In the genomic region with DNA sequence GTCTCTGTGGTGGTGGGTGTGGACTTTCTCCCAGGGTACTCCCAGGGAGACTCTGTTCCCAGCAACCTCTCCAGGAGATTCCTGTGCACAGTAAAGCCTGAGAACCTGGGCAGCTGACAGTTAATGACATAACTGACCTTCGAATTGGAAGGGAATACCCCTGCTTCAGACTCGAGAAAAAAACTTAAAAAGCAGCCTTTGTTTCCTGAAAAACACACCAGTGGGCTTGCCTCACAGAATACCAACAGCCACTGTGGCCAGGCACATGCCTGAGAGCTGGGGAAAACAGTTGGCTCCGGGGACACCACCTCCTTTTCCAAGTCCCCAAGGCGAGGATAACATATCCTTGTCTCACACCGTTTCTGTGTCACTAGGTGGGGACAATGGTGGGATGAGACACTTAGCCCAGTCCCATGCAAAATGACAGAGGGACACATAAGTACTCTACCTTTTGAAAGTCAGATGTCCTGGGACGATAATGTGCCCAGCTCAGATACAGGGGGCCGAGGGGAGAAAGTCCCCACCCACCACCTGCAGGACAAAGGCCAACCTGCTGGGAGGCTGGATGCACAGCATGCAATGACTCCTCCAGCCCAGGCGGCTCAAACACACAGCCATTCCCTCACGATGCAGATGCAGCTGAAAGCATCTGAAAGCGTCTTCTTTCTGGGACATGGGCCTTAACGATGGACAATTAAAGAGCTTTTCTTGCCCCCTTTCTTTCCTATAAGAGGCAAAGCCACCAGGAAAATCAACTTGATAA, we compare ENCODE assay signal across 2 cellular contexts.
A peak's percentile ranks its signal among the peaks of the same experiment; 100 is the strongest.
TF ChIP-seq lines count a peak whose summit lies in the region.

No MANE protein-coding gene starts in this region.

TF ChIP-seq in GM12878, 131 proteins besides CTCF, POLR2A, EP300 and RAD21:
- peak in 1 of 2 experiments; percentile 36; a peak in 1 of 4 replicates for TF ChIP-seq BHLHE40 (IDR thresholded peaks at IDR 0.05; ENCODE audit: borderline replicate concordance in 1 of 2, low read depth in 2 of 2, low read length in 1 of 2)
- peak; percentile 8; the same call in 1 of the 2 replicates for TF ChIP-seq ZNF384 (IDR thresholded peaks at IDR 0.05; ENCODE audit: borderline replicate concordance, low read depth, low read length)
- no peak for TF ChIP-seq ASH2L (IDR thresholded peaks at IDR 0.05; ENCODE audit: borderline replicate concordance, low read depth)

TF ChIP-seq in HepG2, 621 proteins besides CTCF, POLR2A, EP300 and RAD21:
- TF ChIP-seq, protein P1, sequence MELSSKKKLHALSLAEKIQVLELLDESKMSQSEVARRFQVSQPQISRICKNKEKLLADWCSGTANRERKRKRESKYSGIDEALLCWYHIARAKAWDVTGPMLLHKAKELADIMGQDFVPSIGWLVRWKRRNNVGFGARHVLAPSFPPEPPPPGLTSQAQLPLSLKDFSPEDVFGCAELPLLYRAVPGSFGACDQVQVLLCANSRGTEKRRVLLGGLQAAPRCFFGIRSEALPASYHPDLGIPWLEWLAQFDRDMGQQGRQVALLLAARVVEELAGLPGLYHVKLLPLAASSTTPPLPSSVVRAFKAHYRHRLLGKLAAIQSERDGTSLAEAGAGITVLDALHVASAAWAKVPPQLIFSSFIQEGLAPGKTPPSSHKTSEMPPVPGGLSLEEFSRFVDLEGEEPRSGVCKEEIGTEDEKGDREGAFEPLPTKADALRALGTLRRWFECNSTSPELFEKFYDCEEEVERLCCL (CRISPR knock-in tag; IDR thresholded peaks at IDR 0.05; ENCODE audit: borderline replicate concordance): no peak
- no peak for TF ChIP-seq SAP130 (CRISPR knock-in tag; IDR thresholded peaks at IDR 0.05; ENCODE audit: low read depth)
- peak; percentile 81; the same call in 1 of the 2 replicates for TF ChIP-seq ZBTB38 (CRISPR knock-in tag; IDR thresholded peaks at IDR 0.05)
- peak; percentile 94 for TF ChIP-seq BCL6 (CRISPR knock-in tag; IDR thresholded peaks at IDR 0.05)
- TF ChIP-seq TSC22D2 (CRISPR knock-in tag; IDR thresholded peaks at IDR 0.05; ENCODE audit: borderline replicate concordance): no peak
- TF ChIP-seq ZNF333 (CRISPR knock-in tag; IDR thresholded peaks at IDR 0.05; ENCODE audit: borderline replicate concordance): no peak
- no peak for TF ChIP-seq ISX (CRISPR knock-in tag; conservative IDR thresholded peaks at IDR 0.05)
- TF ChIP-seq, protein P2, sequence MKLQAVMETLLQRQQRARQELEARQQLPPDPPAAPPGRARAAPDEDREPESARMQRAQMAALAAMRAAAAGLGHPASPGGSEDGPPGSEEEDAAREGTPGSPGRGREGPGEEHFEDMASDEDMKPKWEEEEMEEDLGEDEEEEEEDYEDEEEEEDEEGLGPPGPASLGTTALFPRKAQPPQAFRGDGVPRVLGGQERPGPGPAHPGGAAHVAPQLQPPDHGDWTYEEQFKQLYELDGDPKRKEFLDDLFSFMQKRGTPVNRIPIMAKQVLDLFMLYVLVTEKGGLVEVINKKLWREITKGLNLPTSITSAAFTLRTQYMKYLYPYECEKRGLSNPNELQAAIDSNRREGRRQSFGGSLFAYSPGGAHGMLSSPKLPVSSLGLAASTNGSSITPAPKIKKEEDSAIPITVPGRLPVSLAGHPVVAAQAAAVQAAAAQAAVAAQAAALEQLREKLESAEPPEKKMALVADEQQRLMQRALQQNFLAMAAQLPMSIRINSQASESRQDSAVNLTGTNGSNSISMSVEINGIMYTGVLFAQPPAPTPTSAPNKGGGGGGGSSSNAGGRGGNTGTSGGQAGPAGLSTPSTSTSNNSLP (IDR thresholded peaks at IDR 0.05; ENCODE audit: low read depth, low read length): no peak
- TF ChIP-seq SOX13 (IDR thresholded peaks at IDR 0.05): no peak
- TF ChIP-seq SOX13 (CRISPR knock-in tag; conservative IDR thresholded peaks at IDR 0.05 in 1 of 2, IDR thresholded peaks at IDR 0.05 in 1 of 2): peak in 1 of 2 experiments; percentile 22; a peak in 1 of 4 replicates
- TF ChIP-seq, protein P3, sequence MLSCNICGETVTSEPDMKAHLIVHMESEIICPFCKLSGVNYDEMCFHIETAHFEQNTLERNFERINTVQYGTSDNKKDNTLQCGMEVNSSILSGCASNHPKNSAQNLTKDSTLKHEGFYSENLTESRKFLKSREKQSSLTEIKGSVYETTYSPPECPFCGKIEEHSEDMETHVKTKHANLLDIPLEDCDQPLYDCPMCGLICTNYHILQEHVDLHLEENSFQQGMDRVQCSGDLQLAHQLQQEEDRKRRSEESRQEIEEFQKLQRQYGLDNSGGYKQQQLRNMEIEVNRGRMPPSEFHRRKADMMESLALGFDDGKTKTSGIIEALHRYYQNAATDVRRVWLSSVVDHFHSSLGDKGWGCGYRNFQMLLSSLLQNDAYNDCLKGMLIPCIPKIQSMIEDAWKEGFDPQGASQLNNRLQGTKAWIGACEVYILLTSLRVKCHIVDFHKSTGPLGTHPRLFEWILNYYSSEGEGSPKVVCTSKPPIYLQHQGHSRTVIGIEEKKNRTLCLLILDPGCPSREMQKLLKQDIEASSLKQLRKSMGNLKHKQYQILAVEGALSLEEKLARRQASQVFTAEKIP (CRISPR knock-in tag; IDR thresholded peaks at IDR 0.05; ENCODE audit: borderline replicate concordance): no peak
- TF ChIP-seq, protein P4, sequence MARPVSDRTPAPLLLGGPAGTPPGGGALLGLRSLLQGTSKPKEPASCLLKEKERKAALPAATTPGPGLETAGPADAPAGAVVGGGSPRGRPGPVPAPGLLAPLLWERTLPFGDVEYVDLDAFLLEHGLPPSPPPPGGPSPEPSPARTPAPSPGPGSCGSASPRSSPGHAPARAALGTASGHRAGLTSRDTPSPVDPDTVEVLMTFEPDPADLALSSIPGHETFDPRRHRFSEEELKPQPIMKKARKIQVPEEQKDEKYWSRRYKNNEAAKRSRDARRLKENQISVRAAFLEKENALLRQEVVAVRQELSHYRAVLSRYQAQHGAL (CRISPR knock-in tag; IDR thresholded peaks at IDR 0.05; ENCODE audit: not compliant biosample characterization): no peak
- 0 out of 2 replicates have a peak, but pooled peaks have one; percentile 24 for TF ChIP-seq TARDBP (CRISPR knock-in tag; IDR thresholded peaks at IDR 0.05)
- TF ChIP-seq ZC3H13 (CRISPR knock-in tag; IDR thresholded peaks at IDR 0.05): no peak
- TF ChIP-seq HNRNPK (IDR thresholded peaks at IDR 0.05; ENCODE audit: low read depth, low read length, poor library complexity, severe bottlenecking): no peak
- TF ChIP-seq, protein P5, sequence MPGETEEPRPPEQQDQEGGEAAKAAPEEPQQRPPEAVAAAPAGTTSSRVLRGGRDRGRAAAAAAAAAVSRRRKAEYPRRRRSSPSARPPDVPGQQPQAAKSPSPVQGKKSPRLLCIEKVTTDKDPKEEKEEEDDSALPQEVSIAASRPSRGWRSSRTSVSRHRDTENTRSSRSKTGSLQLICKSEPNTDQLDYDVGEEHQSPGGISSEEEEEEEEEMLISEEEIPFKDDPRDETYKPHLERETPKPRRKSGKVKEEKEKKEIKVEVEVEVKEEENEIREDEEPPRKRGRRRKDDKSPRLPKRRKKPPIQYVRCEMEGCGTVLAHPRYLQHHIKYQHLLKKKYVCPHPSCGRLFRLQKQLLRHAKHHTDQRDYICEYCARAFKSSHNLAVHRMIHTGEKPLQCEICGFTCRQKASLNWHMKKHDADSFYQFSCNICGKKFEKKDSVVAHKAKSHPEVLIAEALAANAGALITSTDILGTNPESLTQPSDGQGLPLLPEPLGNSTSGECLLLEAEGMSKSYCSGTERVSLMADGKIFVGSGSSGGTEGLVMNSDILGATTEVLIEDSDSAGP (CRISPR knock-in tag; IDR thresholded peaks at IDR 0.05; ENCODE audit: borderline replicate concordance): no peak
- TF ChIP-seq, protein P6, sequence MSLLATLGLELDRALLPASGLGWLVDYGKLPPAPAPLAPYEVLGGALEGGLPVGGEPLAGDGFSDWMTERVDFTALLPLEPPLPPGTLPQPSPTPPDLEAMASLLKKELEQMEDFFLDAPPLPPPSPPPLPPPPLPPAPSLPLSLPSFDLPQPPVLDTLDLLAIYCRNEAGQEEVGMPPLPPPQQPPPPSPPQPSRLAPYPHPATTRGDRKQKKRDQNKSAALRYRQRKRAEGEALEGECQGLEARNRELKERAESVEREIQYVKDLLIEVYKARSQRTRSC (CRISPR knock-in tag; IDR thresholded peaks at IDR 0.05; ENCODE audit: low read depth): no peak
- no peak for TF ChIP-seq SOX6 (IDR thresholded peaks at IDR 0.05)
- peak; percentile 36; the same call in 1 of the 2 replicates for TF ChIP-seq SOX6 (CRISPR knock-in tag; IDR thresholded peaks at IDR 0.05)
- TF ChIP-seq SP5 (CRISPR knock-in tag; IDR thresholded peaks at IDR 0.05; ENCODE audit: borderline replicate concordance, low read depth): no peak
- TF ChIP-seq, protein P7, sequence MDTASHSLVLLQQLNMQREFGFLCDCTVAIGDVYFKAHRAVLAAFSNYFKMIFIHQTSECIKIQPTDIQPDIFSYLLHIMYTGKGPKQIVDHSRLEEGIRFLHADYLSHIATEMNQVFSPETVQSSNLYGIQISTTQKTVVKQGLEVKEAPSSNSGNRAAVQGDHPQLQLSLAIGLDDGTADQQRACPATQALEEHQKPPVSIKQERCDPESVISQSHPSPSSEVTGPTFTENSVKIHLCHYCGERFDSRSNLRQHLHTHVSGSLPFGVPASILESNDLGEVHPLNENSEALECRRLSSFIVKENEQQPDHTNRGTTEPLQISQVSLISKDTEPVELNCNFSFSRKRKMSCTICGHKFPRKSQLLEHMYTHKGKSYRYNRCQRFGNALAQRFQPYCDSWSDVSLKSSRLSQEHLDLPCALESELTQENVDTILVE (CRISPR knock-in tag; IDR thresholded peaks at IDR 0.05): no peak
- TF ChIP-seq, protein P8, sequence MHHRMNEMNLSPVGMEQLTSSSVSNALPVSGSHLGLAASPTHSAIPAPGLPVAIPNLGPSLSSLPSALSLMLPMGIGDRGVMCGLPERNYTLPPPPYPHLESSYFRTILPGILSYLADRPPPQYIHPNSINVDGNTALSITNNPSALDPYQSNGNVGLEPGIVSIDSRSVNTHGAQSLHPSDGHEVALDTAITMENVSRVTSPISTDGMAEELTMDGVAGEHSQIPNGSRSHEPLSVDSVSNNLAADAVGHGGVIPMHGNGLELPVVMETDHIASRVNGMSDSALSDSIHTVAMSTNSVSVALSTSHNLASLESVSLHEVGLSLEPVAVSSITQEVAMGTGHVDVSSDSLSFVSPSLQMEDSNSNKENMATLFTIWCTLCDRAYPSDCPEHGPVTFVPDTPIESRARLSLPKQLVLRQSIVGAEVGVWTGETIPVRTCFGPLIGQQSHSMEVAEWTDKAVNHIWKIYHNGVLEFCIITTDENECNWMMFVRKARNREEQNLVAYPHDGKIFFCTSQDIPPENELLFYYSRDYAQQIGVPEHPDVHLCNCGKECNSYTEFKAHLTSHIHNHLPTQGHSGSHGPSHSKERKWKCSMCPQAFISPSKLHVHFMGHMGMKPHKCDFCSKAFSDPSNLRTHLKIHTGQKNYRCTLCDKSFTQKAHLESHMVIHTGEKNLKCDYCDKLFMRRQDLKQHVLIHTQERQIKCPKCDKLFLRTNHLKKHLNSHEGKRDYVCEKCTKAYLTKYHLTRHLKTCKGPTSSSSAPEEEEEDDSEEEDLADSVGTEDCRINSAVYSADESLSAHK (CRISPR knock-in tag; IDR thresholded peaks at IDR 0.05; ENCODE audit: borderline replicate concordance): no peak
- no peak for TF ChIP-seq NR2F1 (CRISPR knock-in tag; IDR thresholded peaks at IDR 0.05)
- TF ChIP-seq SALL2 (CRISPR knock-in tag; IDR thresholded peaks at IDR 0.05): no peak
- no peak for TF ChIP-seq ZNF569 (CRISPR knock-in tag; IDR thresholded peaks at IDR 0.05; ENCODE audit: borderline replicate concordance)
- TF ChIP-seq RXRA (CRISPR knock-in tag; IDR thresholded peaks at IDR 0.05): peak; percentile 11; the same call in 1 of the 2 replicates
- no peak for TF ChIP-seq ZNF3 (CRISPR knock-in tag; IDR thresholded peaks at IDR 0.05)
- TF ChIP-seq HIVEP1 (CRISPR knock-in tag; IDR thresholded peaks at IDR 0.05): peak; percentile 73; the same call in 1 of the 2 replicates
- TF ChIP-seq ZNF768 (CRISPR knock-in tag; IDR thresholded peaks at IDR 0.05): 0 out of 2 replicates have a peak, but pooled peaks have one; percentile 17
- TF ChIP-seq KLF11 (CRISPR knock-in tag; IDR thresholded peaks at IDR 0.05): no peak
- no peak for TF ChIP-seq SSRP1 (CRISPR knock-in tag; IDR thresholded peaks at IDR 0.05)
- TF ChIP-seq GLI4 (CRISPR knock-in tag; IDR thresholded peaks at IDR 0.05; ENCODE audit: borderline replicate concordance): no peak
